3 cellular contexts compared by ENCODE assay signal in genomic region chr22:19831979-19832378, GRCh38.
TF ChIP-seq lines count a peak whose summit lies in the region.
"Not testable (repeated sequence)": the region's sequence is repeated elsewhere in the genome, so short reads cannot be mapped to it uniquely, and the experiment has no call there.

No MANE protein-coding gene starts in this region.

TF ChIP-seq in WTC11, 78 proteins besides CTCF, POLR2A, EP300 and RAD21:
- peak; percentile 63; the same call in 1 of the 2 replicates for TF ChIP-seq ZNF121 (CRISPR knock-in tag; IDR thresholded peaks at IDR 0.05)

TF ChIP-seq in K562, 482 proteins besides CTCF, POLR2A, EP300 and RAD21:
- TF ChIP-seq ZNF436 (CRISPR knock-in tag; IDR thresholded peaks at IDR 0.05): peak; percentile 31; the same call in 1 of the 2 replicates
- not testable (repeated sequence) for TF ChIP-seq TEAD4 (IDR thresholded peaks at IDR 0.05; ENCODE audit: low read length); ZNF740 (tag; IDR thresholded peaks at IDR 0.05); ETV6 (IDR thresholded peaks at IDR 0.05; ENCODE audit: borderline replicate concordance in 1 of 2, low read depth in 2 of 2, low read length in 1 of 2)
- TF ChIP-seq TEAD4 (CRISPR knock-in tag; IDR thresholded peaks at IDR 0.05; ENCODE audit: borderline replicate concordance): 0 out of 2 replicates have a peak, but pooled peaks have one; percentile 68
- TF ChIP-seq ZNF282 (CRISPR knock-in tag; IDR thresholded peaks at IDR 0.05): peak; percentile 60; the same call in 1 of the 2 replicates
- TF ChIP-seq PHB (CRISPR knock-in tag; IDR thresholded peaks at IDR 0.05): peak; percentile 70; the same call in 1 of the 2 replicates
- peak; percentile 95 for TF ChIP-seq ZNF121 (CRISPR knock-in tag; conservative IDR thresholded peaks at IDR 0.05)
- 0 out of 2 replicates have a peak, but pooled peaks have one; percentile 34 for TF ChIP-seq ARID4B (CRISPR knock-in tag; IDR thresholded peaks at IDR 0.05)
- 0 out of 2 replicates have a peak, but pooled peaks have one; percentile 3 for TF ChIP-seq MITF (IDR thresholded peaks at IDR 0.05)
- peak; percentile 69 for TF ChIP-seq BCOR (IDR thresholded peaks at IDR 0.05)
- 0 out of 2 replicates have a peak, but pooled peaks have one; percentile 18 for TF ChIP-seq ZNF740 (CRISPR knock-in tag; IDR thresholded peaks at IDR 0.05)
- peak in 1 of 2 experiments; percentile 58; a peak in 3 of 4 replicates for TF ChIP-seq KDM1A (IDR thresholded peaks at IDR 0.05)
- 0 out of 2 replicates have a peak, but pooled peaks have one; percentile 27 for TF ChIP-seq SMARCA5 (IDR thresholded peaks at IDR 0.05)
- 0 out of 2 replicates have a peak, but pooled peaks have one; percentile 65 for TF ChIP-seq ZC3H4 (CRISPR knock-in tag; IDR thresholded peaks at IDR 0.05; ENCODE audit: borderline replicate concordance)
- TF ChIP-seq ETV6 (CRISPR knock-in tag; IDR thresholded peaks at IDR 0.05; ENCODE audit: borderline replicate concordance): 0 out of 2 replicates have a peak, but pooled peaks have one; percentile 11
- TF ChIP-seq ZNF431 (CRISPR knock-in tag; IDR thresholded peaks at IDR 0.05): 0 out of 2 replicates have a peak, but pooled peaks have one; percentile 21
- TF ChIP-seq NCOA2 (IDR thresholded peaks at IDR 0.05; ENCODE audit: partially characterized antibody in 2 of 2): peak in 1 of 2 experiments; percentile 31

TF ChIP-seq in HepG2, 621 proteins besides CTCF, POLR2A, EP300 and RAD21:
- peak; percentile 58; the same call in 1 of the 2 replicates for TF ChIP-seq ZNF770 (CRISPR knock-in tag; IDR thresholded peaks at IDR 0.05)
